29 cellular contexts compared by ENCODE assay signal in genomic region chr7:149016876-149017275, GRCh38.
"Had no signal": no experiment of that assay in that cellular context is flagged by ENCODE, and none has a peak within 500 bp of the region (broad histone marks: within the 10 kb centered on the region; RNA-seq: fewer than 3 reads in every experiment).

No MANE protein-coding gene starts in this region.

- DNase-seq: colonic mucosa; effector CD8-positive, alpha-beta T cell; endodermal cell; foreskin fibroblast; heart left ventricle; left cardiac atrium; left lung; mesenchymal stem cell; mucosa of descending colon; naive B cell; right cardiac atrium; sigmoid colon; stimulated activated CD4-positive, alpha-beta T cell treated with anti-CD3 and anti-CD28 coated beads, Interleukin-2, amount 100 ng/mL, for 24 hours; stimulated activated CD4-positive, alpha-beta T cell treated with anti-CD3 and anti-CD28 coated beads, Interleukin-4, amount 100 ng/mL, for 24 hours; stimulated activated naive CD8-positive, alpha-beta T cell treated with anti-CD3 and anti-CD28 coated beads, Interleukin-15, Interleukin-2, amounts not matched to agents 100 U/mL and 50 U/mL, for 24 hours; tibial artery had no signal

- ATAC-seq: esophagus mucosa; gastroesophageal sphincter; heart left ventricle; left cardiac atrium; left lung; mucosa of descending colon; right cardiac atrium; stimulated activated memory B cell treated with anti-CD40 and anti-IgM and Interleukin-4, amounts not matched to agents 10 μg/mL and 1 μg/mL and 100 μg/mL, for 72 hours; stimulated activated naive CD8-positive, alpha-beta T cell treated with anti-CD3 and anti-CD28 coated beads, Interleukin-15, Interleukin-2, amounts not matched to agents 100 U/mL and 50 U/mL, for 24 hours had no signal

- H3K27me3 Mint-ChIP-seq: dendritic cell treated with granulocyte-macrophage colony-stimulating factor and Interleukin-4, amounts not matched to agents 40 ng/mL and 50 ng/mL, for 4 days; naive B cell; progenitor cell of endocrine pancreas; stimulated activated memory B cell treated with anti-CD40 and anti-IgM and Interleukin-4, amounts not matched to agents 10 μg/mL and 1 μg/mL and 100 μg/mL, for 72 hours; type B pancreatic cell had no signal

- H3K4me1 ChIP-seq: colonic mucosa, gastroesophageal sphincter, heart left ventricle, left lung, neural progenitor cell, parathyroid adenoma, sigmoid colon, testis, tibial artery had no signal

- H3K9me3 Mint-ChIP-seq: dendritic cell treated with granulocyte-macrophage colony-stimulating factor and Interleukin-4, amounts not matched to agents 40 ng/mL and 50 ng/mL, for 4 days; endodermal cell; mesothelial cell of epicardium; naive B cell; nephron; neural progenitor cell; stimulated activated memory B cell treated with anti-CD40 and anti-IgM and Interleukin-4, amounts not matched to agents 10 μg/mL and 1 μg/mL and 100 μg/mL, for 72 hours; type B pancreatic cell had no signal

- H3K36me3 ChIP-seq: neural progenitor cell had no signal

- H3K9me3 ChIP-seq: colonic mucosa, gastroesophageal sphincter, heart left ventricle, left lung, mucosa of descending colon, sigmoid colon, testis, tibial artery had no signal

- H3K27ac Mint-ChIP-seq: dendritic cell treated with granulocyte-macrophage colony-stimulating factor and Interleukin-4, amounts not matched to agents 40 ng/mL and 50 ng/mL, for 4 days; endodermal cell; mesothelial cell of epicardium; nephron; neural progenitor cell; progenitor cell of endocrine pancreas; stimulated activated memory B cell treated with anti-CD40 and anti-IgM and Interleukin-4, amounts not matched to agents 10 μg/mL and 1 μg/mL and 100 μg/mL, for 72 hours; type B pancreatic cell had no signal

- H3K27ac ChIP-seq: colonic mucosa, epithelial cell of prostate, gastroesophageal sphincter, heart left ventricle, hepatocyte, left lung, neural progenitor cell, parathyroid adenoma, sigmoid colon, testis, tibial artery had no signal

- H3K27me3 ChIP-seq: colonic mucosa, gastroesophageal sphincter, heart left ventricle, hepatocyte, left lung, neural progenitor cell, sigmoid colon, testis, tibial artery had no signal

- H3K4me3 Mint-ChIP-seq: dendritic cell treated with granulocyte-macrophage colony-stimulating factor and Interleukin-4, amounts not matched to agents 40 ng/mL and 50 ng/mL, for 4 days; endodermal cell; mesothelial cell of epicardium; naive B cell; nephron; neural progenitor cell; stimulated activated memory B cell treated with anti-CD40 and anti-IgM and Interleukin-4, amounts not matched to agents 10 μg/mL and 1 μg/mL and 100 μg/mL, for 72 hours; type B pancreatic cell had no signal

- H3K4me1 Mint-ChIP-seq: endodermal cell, mesothelial cell of epicardium, nephron, neural progenitor cell had no signal

- H3K4me3 ChIP-seq: colonic mucosa, gastroesophageal sphincter, heart left ventricle, hepatocyte, left lung, mucosa of descending colon, neural progenitor cell, sigmoid colon, testis, tibial artery had no signal
